In the genomic region with DNA sequence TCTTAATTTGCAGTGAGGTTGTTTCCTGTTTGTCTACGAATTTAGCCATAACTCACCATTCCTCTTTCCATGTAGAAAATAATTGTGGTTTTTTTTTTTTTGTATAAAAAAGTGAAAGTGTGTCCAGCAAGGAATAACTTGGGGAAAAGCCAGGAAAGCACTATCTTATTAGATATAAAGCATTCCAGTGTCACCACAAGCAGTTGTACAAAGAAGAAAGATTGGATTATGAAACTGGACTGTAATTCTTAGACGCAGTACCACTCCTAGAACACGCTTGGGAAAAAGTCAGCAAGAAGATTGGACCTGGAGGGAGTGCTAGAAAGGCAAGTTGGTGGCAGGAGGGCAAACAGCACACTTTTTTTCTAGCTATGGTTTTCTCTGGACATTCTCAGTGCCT, we compare ENCODE assay signal across 23 cellular contexts.
DNase-seq lines count a peak whose midpoint lies in the region; ATAC-seq and TF ChIP-seq lines count a peak whose summit lies in the region.
"Had no signal": no experiment of that assay in that cellular context is flagged by ENCODE, and none has a peak within 500 bp of the region (broad histone marks: within the 10 kb centered on the region; RNA-seq: fewer than 3 reads in every experiment).

No MANE protein-coding gene starts in this region.

- H3K9ac ChIP-seq in adipocyte (ENCODE audit: low read length): no peak overlapping the region
- H3K9ac ChIP-seq: neural progenitor cell had no signal

- H3K36me3 Mint-ChIP-seq in nephron (ENCODE audit: low read depth): peaks cover 7% of the 10 kb centered on the region
- H3K36me3 Mint-ChIP-seq: IgD-negative memory B cell, neural progenitor cell had no signal

- H3K4me3 ChIP-seq in adipocyte (ENCODE audit: low read length): peak overlapping the region; percentile 27
- H3K4me3 ChIP-seq: esophagus muscularis mucosa, left ventricle myocardium inferior, MG63, neural progenitor cell, upper lobe of right lung had no signal

- peaks cover 14% of the 10 kb centered on the region for H3K4me1 ChIP-seq in adipocyte (ENCODE audit: control insufficient read depth, insufficient read depth, low read length)
- H3K4me1 ChIP-seq: neural progenitor cell, upper lobe of right lung had no signal

- no peaks in the 10 kb centered on the region for H3K27me3 ChIP-seq in adipocyte (replicated peaks; ENCODE audit: control insufficient read depth, insufficient read depth, low read length)
- H3K27me3 ChIP-seq: esophagus muscularis mucosa, MG63, neural progenitor cell, upper lobe of right lung had no signal

- no peak overlapping the region for H3K4me3 Mint-ChIP-seq in nephron
- H3K4me3 Mint-ChIP-seq: activated CD8-positive, alpha-beta T cell treated with anti-CD3 and anti-CD28 coated beads, Interleukin-2, amount 10 ng/mL, durations not matched to agents 7 days and 5 days; H9; IgD-negative memory B cell; neural progenitor cell had no signal

- H3K4me1 Mint-ChIP-seq in nephron: peaks cover 6% of the 10 kb centered on the region
- H3K4me1 Mint-ChIP-seq: IgD-negative memory B cell had no signal

- no peaks in the 10 kb centered on the region for H3K36me3 ChIP-seq in adipocyte (ENCODE audit: control insufficient read depth, insufficient read depth, low read length, severe bottlenecking)
- H3K36me3 ChIP-seq: esophagus muscularis mucosa, left ventricle myocardium inferior, MG63, neural progenitor cell, upper lobe of right lung had no signal

- TF ChIP-seq CTCF in nephron (IDR thresholded peaks at IDR 0.05; ENCODE audit: unreplicated experiment in 3 of 3): no peak

- H3K27ac Mint-ChIP-seq in nephron: peak overlapping the region; percentile 17 to 76 (median 41)
- H3K27ac Mint-ChIP-seq: activated CD8-positive, alpha-beta T cell treated with anti-CD3 and anti-CD28 coated beads, Interleukin-2, amount 10 ng/mL, durations not matched to agents 7 days and 5 days; H9; IgD-negative memory B cell; neural progenitor cell; progenitor cell of endocrine pancreas had no signal

- DNase-seq in EL (peak; percentile 21), adipocyte (ENCODE audit: low read depth) (no peak), fibroblast of peridontal ligament (ENCODE audit: extremely low read depth) (peak; percentile 45), NCI-H2029 treated with DMSO at 0.1 percent for 48 hours (lab: John Stamatoyannopoulos, UW) (no peak), inferior parietal cortex (ENCODE audit: extremely low spot score) (no peak)
- DNase-seq in stimulated activated CD4-positive, alpha-beta T cell treated with anti-CD3 and anti-CD28 coated beads, Interleukin-12 subunit alpha, Interleukin-12 subunit beta, amount 100 ng/mL, for 4 hours: no peak
- DNase-seq: ACHN; activated CD8-positive, alpha-beta T cell treated with anti-CD3 and anti-CD28 coated beads, Interleukin-2, amount 10 ng/mL, durations not matched to agents 7 days and 5 days; cerebellar nuclear complex; effector memory CD4-positive, alpha-beta T cell; H9; left ventricle myocardium inferior; MG63; NCI-H1436; NCI-H526 treated with DMSO at 0.1 percent for 48 hours; substantia nigra; upper lobe of right lung had no signal

- no peak for ATAC-seq in GM19023 (IDR thresholded peaks at IDR 0.05; ENCODE audit: unreplicated experiment)
- ATAC-seq: activated CD8-positive, alpha-beta T cell treated with anti-CD3 and anti-CD28 coated beads, Interleukin-2, amount 10 ng/mL, durations not matched to agents 7 days and 5 days; upper lobe of right lung had no signal

- H3K9me3 ChIP-seq in adipocyte (ENCODE audit: control insufficient read depth, low read length): no peaks in the 10 kb centered on the region
- H3K9me3 ChIP-seq: MG63, upper lobe of right lung had no signal

- no peaks in the 10 kb centered on the region for H3K9me3 Mint-ChIP-seq in nephron
- H3K9me3 Mint-ChIP-seq: H9 had no signal

- peaks cover 2% of the 10 kb centered on the region for H3K27me3 Mint-ChIP-seq in nephron (ENCODE audit: low read depth)
- H3K27me3 Mint-ChIP-seq: progenitor cell of endocrine pancreas had no signal

Comparison
In these comparisons a context has a peak if more than half of its experiments do, and no peak if none do; other contexts are left out.
1. DNase-seq: peak in EL (single experiment) and fibroblast of peridontal ligament (single experiment); none in adipocyte (single experiment), stimulated activated CD4-positive, alpha-beta T cell treated with anti-CD3 and anti-CD28 coated beads, Interleukin-12 subunit alpha, Interleukin-12 subunit beta, amount 100 ng/mL, for 4 hours (single experiment), NCI-H2029 treated with DMSO at 0.1 percent for 48 hours (single experiment) and inferior parietal cortex (single experiment).